In the genomic region with DNA sequence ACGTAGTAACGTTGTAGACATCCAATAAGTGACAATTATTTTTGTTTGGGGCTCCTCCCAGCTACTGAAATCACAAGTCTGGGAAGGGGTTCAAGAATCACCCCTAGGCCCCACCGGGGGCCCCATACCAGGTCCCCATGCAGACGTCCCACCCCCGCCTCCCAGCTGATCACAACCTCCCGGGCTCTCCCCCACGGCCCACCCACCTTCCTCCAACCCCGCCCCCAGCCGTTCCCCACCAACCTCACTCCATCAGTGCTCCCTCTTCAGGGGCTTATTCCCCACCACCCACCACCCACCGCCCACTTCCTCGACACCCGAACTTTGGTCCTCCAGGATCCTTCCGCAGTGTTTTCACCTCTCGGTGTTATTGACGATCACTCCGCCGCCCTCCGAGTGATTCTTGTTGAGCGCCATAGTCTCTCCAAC, we compare ENCODE assay signal across 6 cellular contexts. TPM values are rescaled to one million over a fixed set of nuclear protein-coding genes. Genes with fewer than 3 reads are reported as not detected.
DNase-seq lines count a peak whose midpoint lies in the region; ATAC-seq and TF ChIP-seq lines count a peak whose summit lies in the region.

No MANE protein-coding gene starts in this region.

- peaks cover 6% of the 10 kb centered on the region for H4K20me1 ChIP-seq in neural progenitor cell (ENCODE audit: low read depth)

- H3K4me1 Mint-ChIP-seq in neural progenitor cell, result peaks cover 13% of the 10 kb centered on the region

- H3K36me3 Mint-ChIP-seq in neural progenitor cell, result peaks cover 2% of the 10 kb centered on the region

- intact Hi-C loops in body of pancreas (cut with DNase I), result no loop called here

- peak overlapping the region; percentile 81 for H3K4me2 ChIP-seq in neural progenitor cell

- H3K9me3 ChIP-seq in body of pancreas (no peaks in the 10 kb centered on the region), neural progenitor cell (ENCODE audit: low read depth) (no peaks in the 10 kb centered on the region)

- H2AFZ ChIP-seq in neural progenitor cell (replicated peaks), result no peak overlapping the region

- no peaks in the 10 kb centered on the region for H3K9me3 Mint-ChIP-seq in neural progenitor cell

- H3K9ac ChIP-seq in neural progenitor cell, result peak overlapping the region; percentile 21

- H3K79me2 ChIP-seq in neural progenitor cell (ENCODE audit: low read depth), result peaks cover 22% of the 10 kb centered on the region

- H3K27ac Mint-ChIP-seq in neural progenitor cell, result no peak overlapping the region

- WGBS in body of pancreas, 2 donors, result 0 to 2% methylated on average over 13 to 19 of the region's 19 CpGs

- no peak overlapping the region for H3K4me3 Mint-ChIP-seq in neural progenitor cell

- H3K27me3 ChIP-seq in body of pancreas (no peaks in the 10 kb centered on the region), neural progenitor cell (no peaks in the 10 kb centered on the region)

- DNase-seq in GM20000 (ENCODE audit: low spot score), result peak; percentile 36
- DNase-seq in body of pancreas, result no peak
- DNase-seq in neural progenitor cell (ENCODE audit: low spot score), result no peak
- no peak for DNase-seq in T-helper 2 cell
- DNase-seq in NCI-H345 treated with DMSO at 0.1 percent for 48 hours (lab: John Stamatoyannopoulos, UW; ENCODE audit: unreplicated experiment), result no peak

- H3K4me1 ChIP-seq in body of pancreas (peaks cover 37% of the 10 kb centered on the region), neural progenitor cell (peaks cover 4% of the 10 kb centered on the region)

- peak; percentile 3 for ATAC-seq in body of pancreas
- ATAC-seq in HG03439 (IDR thresholded peaks at IDR 0.05; ENCODE audit: unreplicated experiment), result no peak

- H3K27me3 Mint-ChIP-seq in neural progenitor cell (ENCODE audit: insufficient read depth, low read depth), result peaks cover 7% of the 10 kb centered on the region

- H3K27ac ChIP-seq in body of pancreas (peak overlapping the region; percentile 89 to 98 (median 96)), neural progenitor cell (no peak overlapping the region)

- peaks cover 16% of the 10 kb centered on the region for H3F3A ChIP-seq in neural progenitor cell (ENCODE audit: low read depth)

- no peak for TF ChIP-seq POLR2A in body of pancreas (IDR thresholded peaks at IDR 0.05)

- H3K36me3 ChIP-seq in body of pancreas (replicated peaks in 1 of 2; ENCODE audit: insufficient read depth in 1 of 2, low read depth in 2 of 2), result peaks cover 0 to 12% of the 10 kb centered on the region in 2 donors
- no peaks in the 10 kb centered on the region for H3K36me3 ChIP-seq in neural progenitor cell

- H3K4me3 ChIP-seq in body of pancreas, result peak overlapping the region; percentile 50 to 55
- peak overlapping the region; percentile 71 for H3K4me3 ChIP-seq in neural progenitor cell

- no peak for TF ChIP-seq CTCF in GM20000 (IDR thresholded peaks at IDR 0.05; ENCODE audit: extremely low read depth, missing control alignments)
- TF ChIP-seq CTCF in body of pancreas (IDR thresholded peaks at IDR 0.05), result peak in 1 of 7 experiments; percentile 27
- TF ChIP-seq CTCF in neural progenitor cell (IDR thresholded peaks at IDR 0.05), result no peak

RNA-seq across cellular contexts. Expression of a gene that starts 0.2 kb away (rescaled TPM):
- total RNA-seq in body of pancreas, result 10 to 100 TPM; 44.2 to 49.5 TPM
- 20.9 and 23.8 TPM in 2 replicates for total RNA-seq in neural progenitor cell (ENCODE audit: low replicate concordance)

RNA-seq across cellular contexts. Expression of a gene that starts 10.7 kb away (rescaled TPM):
- 10 to 100 TPM in 1 of 2 donors, 1 to 10 TPM in 1; 8.6 to 21.8 TPM for total RNA-seq in body of pancreas
- total RNA-seq in neural progenitor cell (ENCODE audit: low replicate concordance), result 0.09 and 0.96 TPM in 2 replicates

RNA-seq across cellular contexts. Expression of a gene that starts 23.5 kb away (rescaled TPM):
- total RNA-seq in body of pancreas (10 to 100 TPM; 39.6 to 41.8 TPM), neural progenitor cell (ENCODE audit: low replicate concordance) (0.90 and 1.3 TPM in 2 replicates)

RNA-seq across cellular contexts. Expression of a gene that starts 41.9 kb away (rescaled TPM):
- total RNA-seq in body of pancreas, result 10 to 100 TPM; 12.5 to 21.0 TPM
- 17.2 and 36.3 TPM in 2 replicates for total RNA-seq in neural progenitor cell (ENCODE audit: low replicate concordance)

RNA-seq across cellular contexts. Expression of a gene that starts 49.8 kb away (rescaled TPM):
- total RNA-seq in body of pancreas (10 to 100 TPM; 47.7 to 77.8 TPM), neural progenitor cell (ENCODE audit: low replicate concordance) (26.8 and 57.4 TPM in 2 replicates)

Comparison
In these comparisons a context has a peak if more than half of its experiments do, and no peak if none do; other contexts are left out.
1. RNA of a gene that starts 23.5 kb away (total RNA-seq): 39.6 to 41.8 TPM in body of pancreas; 0.90 to 1.3 TPM in neural progenitor cell; every median in the first group is over 10 times any median in the second.